Comparison of ENCODE assay signal across 19 cellular contexts in genomic region chr3:123626881-123627280, GRCh38. TPM values are rescaled to one million over a fixed set of nuclear protein-coding genes. Genes with fewer than 3 reads are reported as not detected.
DNase-seq lines count a peak whose midpoint lies in the region; ATAC-seq, FAIRE-seq and TF ChIP-seq lines count a peak whose summit lies in the region.
"Had no signal": no experiment of that assay in that cellular context is flagged by ENCODE, and none has a peak within 500 bp of the region (broad histone marks: within the 10 kb centered on the region; RNA-seq: fewer than 3 reads in every experiment).

No MANE protein-coding gene starts in this region.

- H3K9me3 ChIP-seq in prostate gland (no peaks in the 10 kb centered on the region), pancreas (no peaks in the 10 kb centered on the region)
- H3K9me3 ChIP-seq: Caco-2 had no signal

- no peaks in the 10 kb centered on the region for H3K27me3 ChIP-seq in prostate gland (replicated peaks; ENCODE audit: insufficient read depth)
- H3K27me3 ChIP-seq in pancreas = no peaks in the 10 kb centered on the region

- H3K4me3 Mint-ChIP-seq in HFFc6 = no peak overlapping the region
- H3K4me3 Mint-ChIP-seq: B cell; CD8-positive, alpha-beta memory T cell had no signal

- no peak for ATAC-seq in pancreas
- ATAC-seq: HCT116 had no signal

- intact Hi-C loops in prostate gland (cut with DNase I) (no loop called here), pancreas (cut with DNase I) (no loop called here)

- H3K4me1 ChIP-seq in prostate gland (replicated peaks) = peaks cover 10% of the 10 kb centered on the region
- no peaks in the 10 kb centered on the region for H3K4me1 ChIP-seq in pancreas
- H3K4me1 ChIP-seq: Caco-2 had no signal

- H3K36me3 ChIP-seq in prostate gland (no peaks in the 10 kb centered on the region), pancreas (no peaks in the 10 kb centered on the region)

- TF ChIP-seq POLR2A in prostate gland (IDR thresholded peaks at IDR 0.05) = no peak

- peaks cover 31% of the 10 kb centered on the region for H3K27me3 Mint-ChIP-seq in HFFc6 (ENCODE audit: insufficient read depth)
- H3K27me3 Mint-ChIP-seq: B cell had no signal

- H3K4me3 ChIP-seq in coronary artery (no peak overlapping the region), prostate gland (no peak overlapping the region), pancreas (no peak overlapping the region)
- H3K4me3 ChIP-seq: GM23248 had no signal

- H3K27ac Mint-ChIP-seq in HFFc6 = 0 out of 2 replicates have a peak overlapping the region, but pooled peaks have one; percentile 7
- H3K27ac Mint-ChIP-seq: B cell; CD8-positive, alpha-beta memory T cell had no signal

- FAIRE-seq in D721Med (lab: Jason Lieb, UNC) (no peak), pancreas (lab: Jason Lieb, UNC) (no peak)
- FAIRE-seq: A204.1, GM18507, H54 had no signal

- DNase-seq in HFFc6 (no peak), coronary artery (ENCODE audit: low spot score) (peak; percentile 67), prostate gland (ENCODE audit: low spot score) (no peak), CD1c-positive myeloid dendritic cell (ENCODE audit: extremely low spot score) (no peak), D721Med (ENCODE audit: insufficient read length, low spot score) (no peak), T-helper 2 cell (no peak), pancreas (no peak)
- DNase-seq: C1 segment of cervical spinal cord; Caco-2; CD8-positive, alpha-beta memory T cell; DMS53; GF-D8; GM23248; KBM-7 had no signal

- H3K27ac ChIP-seq in coronary artery (peak overlapping the region in 1 of 2 donors; percentile 3), prostate gland (peak overlapping the region; percentile 36 to 85), pancreas (no peak overlapping the region)
- H3K27ac ChIP-seq: GM23248 had no signal

- H3K36me3 Mint-ChIP-seq in HFFc6 (ENCODE audit: low read depth) = peaks cover 65% of the 10 kb centered on the region

- 91% methylated on average over 7 of the region's 7 CpGs for WGBS in prostate gland
- WGBS in pancreas, 2 donors = 96 to 97% methylated on average over 7 of the region's 7 CpGs

- H3K9me3 Mint-ChIP-seq in HFFc6 = no peaks in the 10 kb centered on the region; the same call in 1 of the 2 replicates
- H3K9me3 Mint-ChIP-seq: CD8-positive, alpha-beta memory T cell had no signal

- peaks cover 30% of the 10 kb centered on the region for H3K4me1 Mint-ChIP-seq in HFFc6 (ENCODE audit: low read depth)
- H3K4me1 Mint-ChIP-seq: B cell; CD8-positive, alpha-beta memory T cell had no signal

- TF ChIP-seq CTCF in HFFc6 (IDR thresholded peaks at IDR 0.05) = no peak
- no peak for TF ChIP-seq CTCF in coronary artery (IDR thresholded peaks at IDR 0.05)
- no peak for TF ChIP-seq CTCF in prostate gland (IDR thresholded peaks at IDR 0.05)
- TF ChIP-seq CTCF in D721Med (IDR thresholded peaks at IDR 0.05; ENCODE audit: insufficient read depth, missing control alignments) = no peak
- TF ChIP-seq CTCF in pancreas (IDR thresholded peaks at IDR 0.05) = no peak

RNA-seq across cellular contexts. Expression of gene HACD2, which starts 42.0 kb away (rescaled TPM):
- total RNA-seq in HFFc6 (2021; fragmentation: NEBNext Ultra II Directional; extraction: Animal tissue kit (Norgen Biotek cat#: 25700)) = 10 to 100 TPM; 56.6 to 85.7 (median 75.7) TPM
- total RNA-seq in prostate gland (10 to 100 TPM; 36.5 to 65.6 TPM), pancreas (10 to 100 TPM in 5 of 6 donors, 1 to 10 TPM in 1; 9.0 to 22.2 (median 13.7) TPM)
- 1 to 10 TPM; 4.4 to 9.5 TPM for polyA plus RNA-seq in pancreas

Comparison
In these comparisons a context has a peak if more than half of its experiments do, and no peak if none do; other contexts are left out.
1. H3K27ac ChIP-seq: peak in prostate gland (2 of 2); none in pancreas (0 of 4).